Comparison of ENCODE assay signal across 8 cellular contexts in the genomic region with DNA sequence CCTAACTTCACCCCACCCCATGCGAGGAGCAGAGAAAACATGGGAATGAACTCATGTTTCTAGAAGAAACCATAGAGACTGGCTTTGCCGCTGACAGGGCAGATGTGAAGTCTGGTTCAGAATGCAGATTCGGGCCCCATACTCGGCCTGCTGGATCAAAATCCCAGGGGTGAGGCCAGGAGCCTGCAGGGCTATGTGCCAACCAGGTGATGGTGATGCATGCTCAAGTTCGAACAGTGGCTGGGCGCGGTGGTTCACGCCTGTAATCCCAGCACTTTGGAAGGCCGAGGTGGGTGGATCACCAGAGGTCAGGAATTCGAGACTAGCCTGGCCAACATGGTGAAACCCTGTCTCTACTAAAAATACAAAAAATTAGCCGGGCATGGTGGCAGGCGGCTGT. TPM values are rescaled to one million over a fixed set of nuclear protein-coding genes. Genes with fewer than 3 reads are reported as not detected.
DNase-seq lines count a peak whose midpoint lies in the region; ATAC-seq, FAIRE-seq and TF ChIP-seq lines count a peak whose summit lies in the region.
"Not testable (repeated sequence)": the region's sequence is repeated elsewhere in the genome, so short reads cannot be mapped to it uniquely, and the experiment has no call there.

No MANE protein-coding gene starts in this region.

- in situ Hi-C loops in GM13977 (cut with MboI; ENCODE audit: low pct_unique_long_range_greater_than_20kb, low sequenced_read_pairs, unreplicated experiment) = not testable (repeated sequence)
- in situ Hi-C loops in transverse colon (cut with MboI; ENCODE audit: low pct_ligation_motif_present in 1 of 4, low pct_unique_long_range_greater_than_20kb in 1 of 4, low sequenced_read_pairs in 3 of 4) = loop anchor here in 2 of 4 donors (25.0 kb wide), 2 partner anchors 156 to 281 kb away; no protein-coding TSS in a partner anchor

- DNase-seq in GM13977 (ENCODE audit: low spot score) (peak; percentile 12), HuH-7.5 (ENCODE audit: low spot score) (peak; percentile 4), bronchial epithelial cell (ENCODE audit: low read depth) (peak; percentile 7), mucosa of descending colon (peak in 1 of 3 donors; percentile 19), osteoblast (ENCODE audit: insufficient read length, low spot score, missing footprints) (peak; percentile 45), transverse colon (peak; percentile 24)
- DNase-seq in glutamatergic neuron = not testable (repeated sequence)

- not testable (repeated sequence) for TF ChIP-seq CTCF in GM13977 (IDR thresholded peaks at IDR 0.05; ENCODE audit: extremely low read depth, insufficient read depth, missing control alignments); bronchial epithelial cell (IDR thresholded peaks at IDR 0.05; ENCODE audit: insufficient read depth, low read length, severe bottlenecking); glutamatergic neuron (IDR thresholded peaks at IDR 0.05; ENCODE audit: partially characterized antibody, unreplicated experiment); mucosa of descending colon (IDR thresholded peaks at IDR 0.05); osteoblast (IDR thresholded peaks at IDR 0.05; ENCODE audit: extremely low read depth, low read depth, low read length); transverse colon (IDR thresholded peaks at IDR 0.05)

- peaks cover 16% of the 10 kb centered on the region for H3K4me1 Mint-ChIP-seq in glutamatergic neuron (ENCODE audit: low read depth, unreplicated experiment)

- not testable (repeated sequence) for H3K27ac ChIP-seq in osteoblast (ENCODE audit: low read depth, low read length); transverse colon

- intact Hi-C loops in mucosa of descending colon (cut with DNase I, micrococcal nuclease); transverse colon (cut with DNase I; ENCODE audit: low total_unique reads): not testable (repeated sequence)

- H3K27ac Mint-ChIP-seq in glutamatergic neuron (ENCODE audit: unreplicated experiment) = peak overlapping the region; percentile 84

- not testable (repeated sequence) for H3K4me2 ChIP-seq in osteoblast (ENCODE audit: insufficient read depth, low read length)

- not testable (repeated sequence) for H3K9me3 ChIP-seq in mucosa of descending colon; osteoblast (ENCODE audit: low read depth, low read length); transverse colon

- H3K36me3 Mint-ChIP-seq in glutamatergic neuron (ENCODE audit: unreplicated experiment) = not testable (repeated sequence)

- not testable (repeated sequence) for TF ChIP-seq POLR2A in transverse colon (IDR thresholded peaks at IDR 0.05)

- not testable (repeated sequence) for H3K4me3 Mint-ChIP-seq in glutamatergic neuron (ENCODE audit: unreplicated experiment)

- H3K27me3 ChIP-seq in bronchial epithelial cell (ENCODE audit: control insufficient read depth, insufficient read depth, low read length); osteoblast (ENCODE audit: insufficient read depth, low read length); transverse colon: not testable (repeated sequence)

- not testable (repeated sequence) for H3K4me3 ChIP-seq in bronchial epithelial cell (ENCODE audit: low read depth, low read length); mucosa of descending colon; osteoblast (ENCODE audit: insufficient read depth, low read length); transverse colon

- H2AFZ ChIP-seq in osteoblast (ENCODE audit: low read length) = not testable (repeated sequence)

- WGBS in transverse colon (ENCODE audit: low coverage in 1 of 2), 2 donors = 84 to 94% methylated on average over 2 to 12 of the region's 12 CpGs

- not testable (repeated sequence) for H3K4me1 ChIP-seq in mucosa of descending colon (ENCODE audit: low read depth); osteoblast (ENCODE audit: insufficient read depth, low read length); transverse colon

- H3K36me3 ChIP-seq in bronchial epithelial cell (ENCODE audit: control insufficient read depth, insufficient read depth, low read length); mucosa of descending colon (ENCODE audit: low read depth); osteoblast (ENCODE audit: insufficient read depth, low read length); transverse colon: not testable (repeated sequence)

- not testable (repeated sequence) for FAIRE-seq in bronchial epithelial cell (lab: Jason Lieb, UNC)

- H3K27me3 Mint-ChIP-seq in glutamatergic neuron (ENCODE audit: unreplicated experiment) = not testable (repeated sequence)

- H4K20me1 ChIP-seq in osteoblast (ENCODE audit: insufficient read depth, low read length) = not testable (repeated sequence)

- not testable (repeated sequence) for H3K9me3 Mint-ChIP-seq in glutamatergic neuron (ENCODE audit: unreplicated experiment)

- ATAC-seq in esophagus mucosa (peak; percentile 60), mucosa of descending colon (peak; percentile 39)

- not testable (repeated sequence) for H3K79me2 ChIP-seq in osteoblast (ENCODE audit: insufficient read depth, low read length)

- TF ChIP-seq EP300 in transverse colon (IDR thresholded peaks at IDR 0.05; ENCODE audit: low read depth) = not testable (repeated sequence)

RNA-seq across cellular contexts. Expression of gene ADGRL1, which starts 24.8 kb away (rescaled TPM):
- 2.1 and 5.9 TPM in 2 replicates for total RNA-seq in bronchial epithelial cell
- 5.5 TPM for total RNA-seq in esophagus mucosa
- 68.1 TPM for total RNA-seq in glutamatergic neuron (ENCODE audit: unreplicated experiment)
- 10 to 100 TPM; 29.2 to 54.6 (median 35.8) TPM for total RNA-seq in mucosa of descending colon
- 2.5 and 2.9 TPM in 2 replicates for total RNA-seq in osteoblast
- 10 to 100 TPM; 45.9 to 55.4 (median 48.7) TPM for total RNA-seq in transverse colon

RNA-seq across cellular contexts. Expression of gene ASF1B, which starts 44.8 kb away (rescaled TPM):
- total RNA-seq in bronchial epithelial cell (0.26 and 0.53 TPM in 2 replicates), esophagus mucosa (13.9 TPM), glutamatergic neuron (ENCODE audit: unreplicated experiment) (2.3 TPM), mucosa of descending colon (10 to 100 TPM in 1 of 3 donors, 1 to 10 TPM in 2; 2.4 to 21.7 (median 5.5) TPM), osteoblast (1.1 and 2.7 TPM in 2 replicates), transverse colon (1 to 10 TPM in 3 of 4 donors, not detected in 1; 1.9 to 4.5 (median 4.4) TPM)
